In the genomic region with DNA sequence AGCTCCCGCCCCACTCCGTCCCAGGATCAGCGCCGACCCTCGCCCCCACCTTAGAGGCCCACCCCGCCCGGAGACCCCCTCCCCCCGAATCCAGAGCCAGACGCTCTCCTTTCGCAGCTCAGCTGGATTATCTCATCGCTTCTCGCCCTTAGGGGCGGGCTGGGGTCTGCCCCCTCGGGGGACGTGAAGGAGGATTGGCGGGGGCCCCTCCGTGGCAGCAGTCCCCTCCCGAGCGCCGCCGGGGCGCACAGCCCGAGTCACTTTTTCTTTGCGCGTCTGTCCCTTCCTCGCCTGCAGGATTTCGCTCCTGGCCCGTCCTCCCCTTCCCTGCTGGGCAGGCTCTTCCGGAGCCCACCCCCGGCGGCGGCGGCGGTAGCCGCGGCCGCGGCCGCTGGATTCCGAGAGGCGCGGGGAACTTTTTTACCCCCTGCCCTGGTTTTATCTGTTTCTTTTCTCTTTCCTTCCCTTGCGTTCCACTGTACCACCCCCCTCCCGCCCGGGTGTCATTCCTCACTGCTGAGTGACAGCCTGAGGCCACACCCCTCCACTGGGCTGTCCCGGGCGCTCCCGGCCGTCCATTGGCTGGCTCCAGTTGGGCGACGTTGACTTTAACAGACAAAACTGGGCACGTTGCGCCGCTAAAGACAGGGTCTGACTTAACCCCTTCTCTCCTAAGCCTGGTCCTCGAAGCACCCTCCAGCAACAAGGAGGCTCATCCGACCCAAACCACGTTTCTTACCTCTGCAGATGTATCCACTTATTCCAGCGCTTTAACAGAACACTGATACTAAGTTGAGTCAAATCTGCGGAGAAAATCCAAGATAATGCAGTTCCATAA, we compare ENCODE assay signal across 8 cellular contexts. TPM values are rescaled to one million over a fixed set of nuclear protein-coding genes. Genes with fewer than 3 reads are reported as not detected.
A peak's percentile ranks its signal among the peaks of the same experiment; 100 is the strongest.
DNase-seq lines count a peak whose midpoint lies in the region; ATAC-seq and TF ChIP-seq lines count a peak whose summit lies in the region.
"Had no signal": no experiment of that assay in that cellular context is flagged by ENCODE, and none has a peak within 500 bp of the region (broad histone marks: within the 10 kb centered on the region; RNA-seq: fewer than 3 reads in every experiment).

No MANE protein-coding gene starts in this region.

- H3K9ac ChIP-seq in colonic mucosa (ENCODE audit: low read depth in 2 of 2, low read length in 2 of 2), result peak overlapping the region in 1 of 2 donors; percentile 34

- H3K4me3 ChIP-seq in GM06990 (replicated peaks; ENCODE audit: low read depth, low read length) (peak overlapping the region; percentile 57), H7 (ENCODE audit: insufficient read depth, low read depth, low read length) (peak overlapping the region; percentile 61), SJCRH30 (peak overlapping the region; percentile 76), colonic mucosa (peak overlapping the region; percentile 59)

- peak; percentile 84 for ATAC-seq in left colon

- H3K27ac ChIP-seq in SJCRH30 (peak overlapping the region; percentile 55), colonic mucosa (peak overlapping the region; percentile 40)
- H3K27ac ChIP-seq: epithelial cell of prostate had no signal

- no peak for TF ChIP-seq CTCF in GM06990 (IDR thresholded peaks at IDR 0.05; ENCODE audit: insufficient read depth, low read length, poor library complexity, severe bottlenecking)
- TF ChIP-seq CTCF in colonic mucosa (IDR thresholded peaks at IDR 0.05), result no peak

- H3K36me3 ChIP-seq in GM06990 (ENCODE audit: control insufficient read depth, insufficient read depth, low read length), result no peaks in the 10 kb centered on the region
- no peaks in the 10 kb centered on the region for H3K36me3 ChIP-seq in H7 (replicated peaks; ENCODE audit: control insufficient read depth, insufficient read depth, low read length)
- H3K36me3 ChIP-seq in SJCRH30, result no peaks in the 10 kb centered on the region
- H3K36me3 ChIP-seq in colonic mucosa, result no peaks in the 10 kb centered on the region

- intact Hi-C loops in colonic mucosa (cut with DNase I), result loop anchor here (5.0 kb wide), 2 partner anchors 57 to 812 kb away; no protein-coding TSS in a partner anchor
- intact Hi-C loops in left colon (cut with DNase I, micrococcal nuclease), result loop anchor here (10.0 kb wide), 2 partner anchors 60 to 690 kb away; partner anchors contain the start of gene RAB28 (in 1 of the 2)

- H3K4me1 ChIP-seq in SJCRH30 (peaks cover 6% of the 10 kb centered on the region; the same call in 1 of the 2 replicates), colonic mucosa (peaks cover 12% of the 10 kb centered on the region)

- DNase-seq in GM06990 (ENCODE audit: extremely low read depth, insufficient read length) (no peak), H7 (peak; percentile 95), M059J (ENCODE audit: low read depth) (peak; percentile 86), SJCRH30 (peak; percentile 94 to 95), colonic mucosa (peak; percentile 88), left colon (peak; percentile 84 to 89)
- peak; percentile 54 to 69 for DNase-seq in stimulated activated CD4-positive, alpha-beta T cell treated with anti-CD3 and anti-CD28 coated beads, Interleukin-2, amount 100 ng/mL, for 24 hours

- H3K9me3 ChIP-seq in SJCRH30 (replicated peaks) (no peaks in the 10 kb centered on the region), colonic mucosa (no peaks in the 10 kb centered on the region)

- H3K27me3 ChIP-seq in GM06990 (replicated peaks; ENCODE audit: control insufficient read depth, insufficient read depth, low read length) (peaks cover 7% of the 10 kb centered on the region), H7 (ENCODE audit: control insufficient read depth, insufficient read depth, low read length) (peaks cover 90% of the 10 kb centered on the region), SJCRH30 (no peaks in the 10 kb centered on the region), colonic mucosa (peaks cover 86% of the 10 kb centered on the region)

RNA-seq across cellular contexts. Expression of gene NKX3-2, which starts 0.5 kb away (rescaled TPM):
- total RNA-seq in H7 (2014; rRNA removed; shearing (Covaris generic)), result 0.52 and 0.76 TPM in 2 replicates
- total RNA-seq in M059J (2014; rRNA removed; shearing (Covaris generic)), result 1.6 and 2.6 TPM in 2 replicates
- total RNA-seq in SJCRH30 (2014; rRNA removed; shearing (Covaris generic)), result 3.0 and 3.4 TPM in 2 replicates
- total RNA-seq in colonic mucosa, result 1 to 10 TPM in 1 of 2 donors, under 1 TPM in 1; 0.35 to 1.4 TPM
- total RNA-seq in left colon, result 1 to 10 TPM in 1 of 2 donors, under 1 TPM in 1; 0.09 to 2.5 TPM
